ENCODE assay signal across 12 cellular contexts in the genomic region with DNA sequence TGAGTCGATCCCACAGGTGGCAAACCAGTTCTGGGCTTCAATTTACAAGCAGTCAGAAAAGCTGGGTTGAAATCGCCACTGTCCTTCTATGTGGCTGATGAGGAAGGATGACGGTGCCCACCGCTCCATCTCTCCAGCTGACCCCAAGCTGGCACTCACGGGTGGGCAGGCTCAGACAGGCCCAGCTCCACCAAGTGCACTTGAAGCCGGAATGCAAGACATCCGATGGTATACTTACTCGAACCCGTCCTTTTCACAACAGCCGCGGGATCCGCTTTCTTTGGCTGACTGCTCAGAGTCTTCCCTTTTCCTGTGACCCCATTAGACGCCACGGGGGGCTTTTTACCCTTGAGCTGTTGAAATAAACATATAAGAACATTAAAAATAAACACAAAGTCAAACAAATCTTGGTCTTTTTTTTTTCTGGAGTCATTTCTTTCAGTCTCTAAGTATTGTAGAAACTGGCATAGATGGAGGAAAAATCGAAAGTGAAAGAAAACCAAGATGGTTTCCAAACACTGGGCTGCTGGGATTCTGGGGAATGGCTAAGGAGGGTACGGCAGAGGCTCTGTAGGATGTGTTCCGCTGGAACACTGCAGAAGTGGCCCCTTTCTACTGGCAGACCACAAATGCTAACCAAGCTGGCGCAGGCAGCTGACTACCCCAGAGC.
DNase-seq lines count a peak whose midpoint lies in the region; ATAC-seq and TF ChIP-seq lines count a peak whose summit lies in the region.
"Had no signal": no experiment of that assay in that cellular context is flagged by ENCODE, and none has a peak within 500 bp of the region (broad histone marks: within the 10 kb centered on the region; RNA-seq: fewer than 3 reads in every experiment).

No MANE protein-coding gene starts in this region.

- H3K4me3 Mint-ChIP-seq in activated naive CD4-positive, alpha-beta T cell treated with anti-CD3 and anti-CD28 coated beads, Interleukin-2, amount 50 U/mL, for 24 hours = no peak overlapping the region
- no peak overlapping the region for H3K4me3 Mint-ChIP-seq in stimulated activated naive CD8-positive, alpha-beta T cell treated with anti-CD3 and anti-CD28 coated beads, Interleukin-15, amount 100 ng/mL, for 72 hours
- H3K4me3 Mint-ChIP-seq: B cell had no signal

- H3K9me3 Mint-ChIP-seq in activated naive CD4-positive, alpha-beta T cell treated with anti-CD3 and anti-CD28 coated beads, Interleukin-2, amount 50 U/mL, for 24 hours = no peaks in the 10 kb centered on the region
- H3K9me3 Mint-ChIP-seq in stimulated activated naive CD8-positive, alpha-beta T cell treated with anti-CD3 and anti-CD28 coated beads, Interleukin-15, amount 100 ng/mL, for 72 hours = no peaks in the 10 kb centered on the region

- no peak for DNase-seq in activated naive CD4-positive, alpha-beta T cell treated with anti-CD3 and anti-CD28 coated beads, Interleukin-2, amount 50 U/mL, for 16 hours
- DNase-seq in brain microvascular endothelial cell = no peak
- DNase-seq in right lobe of liver = peak in 1 of 3 donors; percentile 40
- DNase-seq in tibial artery = peak in 1 of 2 donors; percentile 38
- DNase-seq in stimulated activated naive CD8-positive, alpha-beta T cell treated with anti-CD3 and anti-CD28 coated beads, Interleukin-15, amount 100 ng/mL, for 72 hours = no peak
- no peak for DNase-seq in NCI-H82 treated with DMSO at 0.1 percent for 48 hours (lab: John Stamatoyannopoulos, UW; ENCODE audit: unreplicated experiment)
- no peak for DNase-seq in KG1 (lab: John Stamatoyannopoulos, UW)
- DNase-seq: KBM-7, NCI-H2029, T-helper 1 cell had no signal

- intact Hi-C loops in right lobe of liver (cut with DNase I) (no loop called here), tibial artery (cut with DNase I; ENCODE audit: low total_unique reads) (no loop called here)

- 64% methylated on average over 13 of the region's 18 CpGs for WGBS in right lobe of liver (ENCODE audit: insufficient coverage, low coverage, low lambda C conversion rate, missing lambda C conversion rate)

- H3K27ac ChIP-seq in brain microvascular endothelial cell = peak overlapping the region; percentile 49
- H3K27ac ChIP-seq in right lobe of liver = peak overlapping the region in 2 of 3 donors; percentile 6
- H3K27ac ChIP-seq in tibial artery = peak overlapping the region in 1 of 2 donors; percentile 26

- H3K27ac Mint-ChIP-seq in activated naive CD4-positive, alpha-beta T cell treated with anti-CD3 and anti-CD28 coated beads, Interleukin-2, amount 50 U/mL, for 24 hours = peak overlapping the region; percentile 59
- H3K27ac Mint-ChIP-seq in stimulated activated naive CD8-positive, alpha-beta T cell treated with anti-CD3 and anti-CD28 coated beads, Interleukin-15, amount 100 ng/mL, for 72 hours = no peak overlapping the region
- H3K27ac Mint-ChIP-seq: B cell had no signal

- peaks cover 6% of the 10 kb centered on the region for H3K36me3 Mint-ChIP-seq in activated naive CD4-positive, alpha-beta T cell treated with anti-CD3 and anti-CD28 coated beads, Interleukin-2, amount 50 U/mL, for 24 hours

- peak in 1 of 4 donors; percentile 28 for ATAC-seq in right lobe of liver
- ATAC-seq in stimulated activated naive CD8-positive, alpha-beta T cell treated with anti-CD3 and anti-CD28 coated beads, Interleukin-15, amount 100 ng/mL, for 72 hours = no peak

- no peak for TF ChIP-seq POLR2A in right lobe of liver (IDR thresholded peaks at IDR 0.05)

- TF ChIP-seq CTCF in brain microvascular endothelial cell (IDR thresholded peaks at IDR 0.05; ENCODE audit: low read depth, low read length, missing control alignments) = no peak
- TF ChIP-seq CTCF in right lobe of liver (IDR thresholded peaks at IDR 0.05) = no peak
- no peak for TF ChIP-seq CTCF in tibial artery (IDR thresholded peaks at IDR 0.05)

- H3K4me1 ChIP-seq in right lobe of liver (no peaks in the 10 kb centered on the region), tibial artery (peaks cover 0 to 28% (median 17%) of the 10 kb centered on the region in 4 donors)

- H3K36me3 ChIP-seq in brain microvascular endothelial cell (replicated peaks) (peaks cover 77% of the 10 kb centered on the region), right lobe of liver (no peaks in the 10 kb centered on the region), tibial artery (peaks cover 15 to 48% (median 42%) of the 10 kb centered on the region in 3 donors)

- H3K9me3 ChIP-seq in right lobe of liver (no peaks in the 10 kb centered on the region), tibial artery (no peaks in the 10 kb centered on the region)

- H3K27me3 ChIP-seq in brain microvascular endothelial cell (replicated peaks) = no peaks in the 10 kb centered on the region
- H3K27me3 ChIP-seq in right lobe of liver = no peaks in the 10 kb centered on the region
- no peaks in the 10 kb centered on the region for H3K27me3 ChIP-seq in tibial artery

- no peaks in the 10 kb centered on the region for H3K27me3 Mint-ChIP-seq in activated naive CD4-positive, alpha-beta T cell treated with anti-CD3 and anti-CD28 coated beads, Interleukin-2, amount 50 U/mL, for 24 hours
- H3K27me3 Mint-ChIP-seq in stimulated activated naive CD8-positive, alpha-beta T cell treated with anti-CD3 and anti-CD28 coated beads, Interleukin-15, amount 100 ng/mL, for 72 hours = no peaks in the 10 kb centered on the region

- peaks cover 48% of the 10 kb centered on the region for H3K4me1 Mint-ChIP-seq in activated naive CD4-positive, alpha-beta T cell treated with anti-CD3 and anti-CD28 coated beads, Interleukin-2, amount 50 U/mL, for 24 hours
- H3K4me1 Mint-ChIP-seq in stimulated activated naive CD8-positive, alpha-beta T cell treated with anti-CD3 and anti-CD28 coated beads, Interleukin-15, amount 100 ng/mL, for 72 hours = peaks cover 32% of the 10 kb centered on the region
- H3K4me1 Mint-ChIP-seq: B cell had no signal

- in situ Hi-C loops in brain microvascular endothelial cell (cut with HindIII; ENCODE audit: low pct_ligation_motif_present, low sequenced_read_pairs) = no loop called here

- H3K4me3 ChIP-seq in brain microvascular endothelial cell (ENCODE audit: low read depth, low read length) = peak overlapping the region; percentile 24
- H3K4me3 ChIP-seq in right lobe of liver = no peak overlapping the region
- peak overlapping the region; percentile 19 to 22 for H3K4me3 ChIP-seq in tibial artery

Comparison
In these comparisons a context has a peak if more than half of its experiments do, and no peak if none do; other contexts are left out.
1. H3K4me3 ChIP-seq: peak in brain microvascular endothelial cell (single experiment) and tibial artery (2 of 2); none in right lobe of liver (0 of 3).